In genomic region chr1:200409761-200410565, GRCh38 we compare ENCODE assay signal across 8 cellular contexts. TPM values are rescaled to one million over a fixed set of nuclear protein-coding genes. Genes with fewer than 3 reads are reported as not detected.
DNase-seq lines count a peak whose midpoint lies in the region; ATAC-seq, FAIRE-seq and TF ChIP-seq lines count a peak whose summit lies in the region.

Gene ZNF281 (minus strand): TSS chr1:200410036. CDS start chr1:200409705, 331 bp downstream.

- peaks cover 47% of the 10 kb centered on the region for H3K36me3 Mint-ChIP-seq in nephron (ENCODE audit: low read depth)

- peak; percentile 89 for FAIRE-seq in G401.6 (lab: Jason Lieb, UNC)

- H3K27me3 ChIP-seq in MM.1S (replicated peaks; ENCODE audit: insufficient read depth, low read length) = no peaks in the 10 kb centered on the region

- peaks cover 18% of the 10 kb centered on the region for H3K27me3 Mint-ChIP-seq in nephron (ENCODE audit: low read depth)

- H3K4me3 Mint-ChIP-seq in nephron = peak within 1 kb of the TSS; percentile 91 to 98 (median 94)

- H3K27ac ChIP-seq in MM.1S (ENCODE audit: low read length) = peak within 1 kb of the TSS; percentile 54; the same call in 1 of the 2 replicates

- TF ChIP-seq CTCF in MM.1S (IDR thresholded peaks at IDR 0.05; ENCODE audit: low read length) = no peak
- no peak for TF ChIP-seq CTCF in fibroblast of the aortic adventitia (IDR thresholded peaks at IDR 0.05; ENCODE audit: insufficient read depth, low read length)
- no peak for TF ChIP-seq CTCF in nephron (IDR thresholded peaks at IDR 0.05; ENCODE audit: unreplicated experiment in 3 of 3)

- H3K27ac Mint-ChIP-seq in nephron = peak within 1 kb of the TSS; percentile 78 to 97 (median 91)

- peaks cover 45% of the 10 kb centered on the region for H3K79me2 ChIP-seq in MM.1S (ENCODE audit: low read length)

- peaks cover 2% of the 10 kb centered on the region for H3K9me3 Mint-ChIP-seq in nephron

- peak within 1 kb of the TSS; percentile 81 for H3K9ac ChIP-seq in MM.1S (ENCODE audit: low read length)

- peak within 1 kb of the TSS; percentile 68 for H3K4me2 ChIP-seq in MM.1S (ENCODE audit: low read depth, low read length)

- DNase-seq in HCEC 1CT = peak; percentile 91
- DNase-seq in MM.1S = peak; percentile 98
- peak; percentile 74 for DNase-seq in SHP77 treated with DMSO at 0.1 percent for 48 hours (lab: John Stamatoyannopoulos, UW)
- peak; percentile 92 for DNase-seq in activated effector memory CD4-positive, alpha-beta T cell treated with Interleukin-2 at 50 U/mL for 16 hours
- DNase-seq in fibroblast of the aortic adventitia (ENCODE audit: low read depth) = peak; percentile 92
- DNase-seq in stimulated activated naive CD8-positive, alpha-beta T cell treated with anti-CD3 and anti-CD28 coated beads, Interleukin-15, Interleukin-2, amounts not matched to agents 100 U/mL and 50 U/mL, for 24 hours = peak; percentile 97

- 0 out of 2 replicates have a peak, but pooled peaks cover 4% of the 10 kb centered on the region for H3K36me3 ChIP-seq in MM.1S (replicated peaks; ENCODE audit: insufficient read depth, low read length)

- no peaks in the 10 kb centered on the region for H3K9me2 ChIP-seq in MM.1S (replicated peaks; ENCODE audit: insufficient read depth, low read length)

- peak; percentile 97 for ATAC-seq in stimulated activated naive CD8-positive, alpha-beta T cell treated with anti-CD3 and anti-CD28 coated beads, Interleukin-15, Interleukin-2, amounts not matched to agents 100 U/mL and 50 U/mL, for 24 hours

- peak within 1 kb of the TSS; percentile 95 for H2AFZ ChIP-seq in MM.1S (ENCODE audit: low read length)

- H3K4me3 ChIP-seq in MM.1S (ENCODE audit: low read length) = peak within 1 kb of the TSS; percentile 99
- H3K4me3 ChIP-seq in fibroblast of the aortic adventitia (ENCODE audit: low read depth, low read length) = peak within 1 kb of the TSS; percentile 86

- H3K4me1 ChIP-seq in MM.1S (ENCODE audit: low read length) = 0 out of 2 replicates have a peak, but pooled peaks cover 17% of the 10 kb centered on the region

- H4K20me1 ChIP-seq in MM.1S (ENCODE audit: insufficient read depth, low read length) = no peaks in the 10 kb centered on the region

- no peaks in the 10 kb centered on the region for H3K9me3 ChIP-seq in MM.1S (replicated peaks; ENCODE audit: insufficient read depth, low read length)

- peaks cover 9% of the 10 kb centered on the region; the same call in 1 of the 2 replicates for H3F3A ChIP-seq in MM.1S (ENCODE audit: insufficient read depth, low read length)

- peaks cover 42% of the 10 kb centered on the region for H3K4me1 Mint-ChIP-seq in nephron

RNA-seq across cellular contexts. Expression of gene ZNF281, which starts in this region (rescaled TPM):
- 7.0 and 29.7 TPM in 2 replicates for total RNA-seq in fibroblast of the aortic adventitia (ENCODE audit: low replicate concordance)

Comparison
In these comparisons a context has a peak if more than half of its experiments do, and no peak if none do; other contexts are left out.
1. Peak in every context shown above with its lines: DNase-seq, ATAC-seq, H3K4me3 ChIP-seq and H3K27ac ChIP-seq.